27 cellular contexts compared by ENCODE assay signal in the genomic region with DNA sequence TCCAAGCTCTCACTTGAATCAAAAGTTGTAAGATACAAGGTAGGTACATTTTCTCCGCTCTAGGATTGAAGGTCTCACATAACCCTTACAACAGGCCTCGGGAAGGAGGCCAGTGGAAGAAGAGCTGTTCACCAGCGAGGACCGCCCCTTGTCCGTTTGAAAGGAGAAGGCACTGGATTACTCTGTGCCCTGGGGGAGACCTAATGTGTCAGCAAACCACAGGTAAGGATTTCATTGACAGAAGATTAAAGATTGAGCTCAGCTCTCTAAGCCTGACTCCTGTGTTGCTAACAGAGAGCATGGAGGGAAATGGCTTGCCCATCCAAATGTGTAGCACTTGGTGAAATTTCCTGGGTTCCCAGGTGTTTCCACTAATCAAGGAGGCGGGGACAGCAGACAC.
"Had no signal": no experiment of that assay in that cellular context is flagged by ENCODE, and none has a peak within 500 bp of the region (broad histone marks: within the 10 kb centered on the region; RNA-seq: fewer than 3 reads in every experiment).

No MANE protein-coding gene starts in this region.

- H3K9me3 Mint-ChIP-seq: IgD-negative memory B cell had no signal

- H3K4me3 ChIP-seq: K562, MG63, PC-9, Peyer's patch, SJCRH30 had no signal

- ATAC-seq: K562, Right ventricle myocardium inferior, SK-N-SH treated with all-trans-retinoic acid at 6 μM for 48 hours had no signal

- H3K4me1 ChIP-seq: Peyer's patch, SJCRH30 had no signal

- H2AFZ ChIP-seq: PC-9 had no signal

- H3K9ac ChIP-seq: KMS-11 had no signal

- DNase-seq: Kasumi-1, MG63, NCI-H1092, NCI-H1105 treated with DMSO at 0.1 percent for 48 hours, NCI-H1417 treated with DMSO at 0.1 percent for 48 hours, NCI-H146, NCI-H1694 treated with DMSO at 0.1 percent for 48 hours, NCI-H1930, NCI-H2081, NCI-H2107, NCI-H2227 treated with DMSO at 0.1 percent for 48 hours, NCI-H446, NCI-H510A, NCI-H524 treated with DMSO at 0.1 percent for 48 hours, NCI-H69, PC-9, Peyer's patch, SHP77 treated with DMSO at 0.1 percent for 48 hours, SJCRH30, T-helper 1 cell had no signal

- H3K27me3 ChIP-seq: MG63, Peyer's patch, SJCRH30 had no signal

- H3K4me3 Mint-ChIP-seq: IgD-negative memory B cell had no signal

- H3K27ac Mint-ChIP-seq: IgD-negative memory B cell had no signal

- FAIRE-seq: HTR-8/SVneo, K562 had no signal

- H3K36me3 ChIP-seq: MG63, Peyer's patch, SJCRH30 had no signal

- H3K4me2 ChIP-seq: KMS-11, PC-9 had no signal

- H3K27ac ChIP-seq: HL-60, KMS-11, PC-9, Peyer's patch, SJCRH30 had no signal

- H3K9me3 ChIP-seq: MG63, Peyer's patch, SJCRH30 had no signal

- H3K36me3 Mint-ChIP-seq: IgD-negative memory B cell had no signal
